In the genomic region with DNA sequence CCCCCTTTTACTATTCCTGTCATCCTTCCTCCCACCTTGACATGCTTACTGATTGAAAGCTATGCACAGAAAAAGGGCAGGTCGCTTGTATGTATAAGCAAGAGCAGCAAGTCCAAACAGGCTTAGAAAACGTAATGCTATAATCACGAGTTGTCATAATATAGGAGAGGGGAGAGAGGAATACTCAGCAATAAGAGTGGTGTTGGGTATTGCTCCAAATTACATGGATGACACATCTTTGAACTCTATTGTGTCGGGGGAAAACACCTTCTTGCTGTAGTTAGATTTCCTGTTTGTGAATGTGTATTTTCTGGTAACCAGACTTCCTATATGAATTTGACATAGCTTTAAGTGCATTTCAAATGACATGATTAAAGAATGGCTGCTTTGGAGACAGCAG, we compare ENCODE assay signal across 14 cellular contexts. TPM values are rescaled to one million over a fixed set of nuclear protein-coding genes. Genes with fewer than 3 reads are reported as not detected.
DNase-seq lines count a peak whose midpoint lies in the region; ATAC-seq and TF ChIP-seq lines count a peak whose summit lies in the region.
"Had no signal": no experiment of that assay in that cellular context is flagged by ENCODE, and none has a peak within 500 bp of the region (broad histone marks: within the 10 kb centered on the region; RNA-seq: fewer than 3 reads in every experiment).

No MANE protein-coding gene starts in this region.

- H3K36me3 ChIP-seq in OCI-LY7 (ENCODE audit: insufficient read depth, low read length) = no peaks in the 10 kb centered on the region
- H3K36me3 ChIP-seq: stomach had no signal

- peaks cover 11% of the 10 kb centered on the region for H3K4me1 ChIP-seq in OCI-LY7 (ENCODE audit: insufficient read depth, low read length, poor library complexity, severe bottlenecking)

- TF ChIP-seq CTCF in OCI-LY7 (conservative IDR thresholded peaks at IDR 0.05; ENCODE audit: low read length) = no peak

- POLR2A ChIA-PET in OCI-LY7 (lab: Charles Lee) = interaction anchor here (0.7 to 0.8 kb wide), 2 partner anchors 24 to 159 kb away, joined by 3 to 4 read pairs; no protein-coding TSS in a partner anchor

- intact Hi-C loops in OCI-LY7 (cut with micrococcal nuclease; ENCODE audit: unreplicated experiment) = no loop called here

- H3K27ac ChIP-seq in OCI-LY7 (ENCODE audit: low read depth, low read length, poor library complexity, severe bottlenecking) = no peak overlapping the region
- H3K27ac ChIP-seq: stomach had no signal

- H3K79me2 ChIP-seq in OCI-LY7 (ENCODE audit: insufficient read depth, low read depth, low read length) = no peaks in the 10 kb centered on the region

- CTCF ChIA-PET in OCI-LY7 (lab: Charles Lee; ENCODE audit: unreplicated experiment) = no interaction called here

- ATAC-seq in GM18517 (IDR thresholded peaks at IDR 0.05; ENCODE audit: unreplicated experiment) (peak; percentile 51), GM21717 (IDR thresholded peaks at IDR 0.05; ENCODE audit: unreplicated experiment) (peak; percentile 69), HG03442 (IDR thresholded peaks at IDR 0.05; ENCODE audit: unreplicated experiment) (peak; percentile 75), esophagus mucosa (peak; percentile 98), GM19467 (IDR thresholded peaks at IDR 0.05; ENCODE audit: unreplicated experiment) (no peak)

- no peak overlapping the region for H3K4me2 ChIP-seq in OCI-LY7 (ENCODE audit: low read length)

- no TSS peak for BruUV-seq in OCI-LY7 (replicated peaks; lab: Mats Ljungman, UMichigan)

- no peaks in the 10 kb centered on the region for H3K9me3 ChIP-seq in OCI-LY7 (ENCODE audit: low read length)
- H3K9me3 ChIP-seq: stomach had no signal

- H4K20me1 ChIP-seq in OCI-LY7 (ENCODE audit: insufficient read depth, low read length) = peaks cover 5% of the 10 kb centered on the region; the same call in 1 of the 2 replicates

- no peak for DNase-seq in OCI-LY7 (ENCODE audit: low spot score)
- no peak for DNase-seq in NCI-H526 treated with DMSO at 0.1 percent for 48 hours (lab: John Stamatoyannopoulos, UW)
- no peak for DNase-seq in DMS114 treated with DMSO at 0.1 percent for 48 hours (lab: John Stamatoyannopoulos, UW; ENCODE audit: unreplicated experiment)
- DNase-seq: activated CD4-positive, alpha-beta T cell treated with anti-CD3 and anti-CD28 coated beads, Interleukin-2, amount 50 U/mL, for 1 hour; DND-41; mesenchymal stem cell; Right ventricle myocardium superior; stomach had no signal

- H3K4me3 ChIP-seq in OCI-LY7 (ENCODE audit: low read depth, low read length, poor library complexity, severe bottlenecking) = no peak overlapping the region
- H3K4me3 ChIP-seq: skin epidermis, stomach had no signal

- H2AFZ ChIP-seq in OCI-LY7 (ENCODE audit: low read length) = no peak overlapping the region

- H3K9me2 ChIP-seq in OCI-LY7 (ENCODE audit: insufficient read depth, low read length) = no peaks in the 10 kb centered on the region

RNA-seq across cellular contexts. Expression of gene MET, which starts 7.5 kb away (rescaled TPM):
- total RNA-seq in esophagus mucosa = 10.4 TPM
- total RNA-seq in OCI-LY7 (2014; rRNA removed; shearing (Covaris generic)) = not detected in 2 replicates
- total RNA-seq in OCI-LY7 (2022) = not detected in 2 replicates

Comparison
In these comparisons a context has a peak if more than half of its experiments do, and no peak if none do; other contexts are left out.
1. RNA of gene MET, which starts 7.5 kb away (total RNA-seq): 10.4 TPM in esophagus mucosa (single experiment); not detected in OCI-LY7; every median in the first group is over 10 times any median in the second.